ENCODE assay signal across 27 cellular contexts in genomic region chr3:107919239-107919638, GRCh38.
"Had no signal": no experiment of that assay in that cellular context is flagged by ENCODE, and none has a peak within 500 bp of the region (broad histone marks: within the 10 kb centered on the region; RNA-seq: fewer than 3 reads in every experiment).

No MANE protein-coding gene starts in this region.

- H3K4me3 ChIP-seq: hepatocyte, left ventricle myocardium inferior, lung, pancreas, prostate gland, skin epidermis, suprapubic skin, thoracic aorta, tibial artery, uterus had no signal

- DNase-seq: islet precursor cell; left ventricle myocardium inferior; mesendoderm; naive B cell; nucleus accumbens; pancreas; posterior cingulate gyrus; retina; right cardiac atrium; stimulated activated CD4-positive, alpha-beta T cell treated with anti-CD3 and anti-CD28 coated beads, Interleukin-12 subunit alpha, Interleukin-12 subunit beta, amount 100 ng/mL, for 4 hours; stimulated activated CD4-positive, alpha-beta T cell treated with anti-CD3 and anti-CD28 coated beads, Interleukin-15, amount 100 ng/mL, for 24 hours; stimulated activated CD4-positive, alpha-beta T cell treated with anti-CD3 and anti-CD28 coated beads, Interleukin-4, amount 100 ng/mL, for 24 hours; stimulated activated naive CD4-positive, alpha-beta T cell; tibial artery; trophoblast cell; uterus had no signal

- H3K9me3 Mint-ChIP-seq: natural killer cell treated with Interleukin-12 subunit alpha and Interleukin-12 subunit beta and Interleukin-15 and Interleukin-18, amount 100 ng/mL, for 72 hours; stimulated activated effector memory CD8-positive, alpha-beta T cell treated with anti-CD3 and anti-CD28 coated beads, Interleukin-12 subunit alpha, Interleukin-12 subunit beta, amount 100 ng/mL, for 72 hours; stimulated activated naive CD8-positive, alpha-beta T cell treated with anti-CD3 and anti-CD28 coated beads, Interleukin-15, Interleukin-2, amounts not matched to agents 100 ng/mL and 50 ng/mL, for 24 hours had no signal

- H3K27ac ChIP-seq: hepatocyte, left ventricle myocardium inferior, pancreas, prostate gland, skin epidermis, suprapubic skin, thoracic aorta, tibial artery, uterus had no signal

- H3K36me3 ChIP-seq: left ventricle myocardium inferior, pancreas, prostate gland, suprapubic skin, thoracic aorta, tibial artery, uterus had no signal

- ATAC-seq: natural killer cell treated with Interleukin-12 subunit alpha and Interleukin-12 subunit beta and Interleukin-15 and Interleukin-18, amount 100 ng/mL, for 72 hours; pancreas; right cardiac atrium; sciatic nerve; stimulated activated effector memory CD8-positive, alpha-beta T cell treated with anti-CD3 and anti-CD28 coated beads, Interleukin-12 subunit alpha, Interleukin-12 subunit beta, amount 100 ng/mL, for 72 hours had no signal

- H3K27ac Mint-ChIP-seq: mesothelial cell of epicardium; natural killer cell treated with Interleukin-12 subunit alpha and Interleukin-12 subunit beta and Interleukin-15 and Interleukin-18, amount 100 ng/mL, for 72 hours; stimulated activated effector memory CD8-positive, alpha-beta T cell treated with anti-CD3 and anti-CD28 coated beads, Interleukin-12 subunit alpha, Interleukin-12 subunit beta, amount 100 ng/mL, for 72 hours; stimulated activated naive CD8-positive, alpha-beta T cell treated with anti-CD3 and anti-CD28 coated beads, Interleukin-15, Interleukin-2, amounts not matched to agents 100 ng/mL and 50 ng/mL, for 24 hours had no signal

- H3K36me3 Mint-ChIP-seq: mesothelial cell of epicardium; natural killer cell treated with Interleukin-12 subunit alpha and Interleukin-12 subunit beta and Interleukin-15 and Interleukin-18, amount 100 ng/mL, for 72 hours; stimulated activated effector memory CD8-positive, alpha-beta T cell treated with anti-CD3 and anti-CD28 coated beads, Interleukin-12 subunit alpha, Interleukin-12 subunit beta, amount 100 ng/mL, for 72 hours had no signal

- H3K4me1 Mint-ChIP-seq: mesothelial cell of epicardium; stimulated activated effector memory CD8-positive, alpha-beta T cell treated with anti-CD3 and anti-CD28 coated beads, Interleukin-12 subunit alpha, Interleukin-12 subunit beta, amount 100 ng/mL, for 72 hours had no signal

- H3K27me3 ChIP-seq: pancreas, tibial artery, uterus had no signal

- H3K4me3 Mint-ChIP-seq: mesothelial cell of epicardium; naive B cell; natural killer cell treated with Interleukin-12 subunit alpha and Interleukin-12 subunit beta and Interleukin-15 and Interleukin-18, amount 100 ng/mL, for 72 hours; stimulated activated effector memory CD8-positive, alpha-beta T cell treated with anti-CD3 and anti-CD28 coated beads, Interleukin-12 subunit alpha, Interleukin-12 subunit beta, amount 100 ng/mL, for 72 hours; stimulated activated naive CD8-positive, alpha-beta T cell treated with anti-CD3 and anti-CD28 coated beads, Interleukin-15, Interleukin-2, amounts not matched to agents 100 ng/mL and 50 ng/mL, for 24 hours had no signal

- H3K9me3 ChIP-seq: left ventricle myocardium inferior, pancreas, prostate gland, suprapubic skin, thoracic aorta, tibial artery, uterus had no signal

- H3K4me1 ChIP-seq: left ventricle myocardium inferior, pancreas, prostate gland, suprapubic skin, tibial artery, uterus had no signal
